ENCODE assay signal across 9 cellular contexts in the genomic region with DNA sequence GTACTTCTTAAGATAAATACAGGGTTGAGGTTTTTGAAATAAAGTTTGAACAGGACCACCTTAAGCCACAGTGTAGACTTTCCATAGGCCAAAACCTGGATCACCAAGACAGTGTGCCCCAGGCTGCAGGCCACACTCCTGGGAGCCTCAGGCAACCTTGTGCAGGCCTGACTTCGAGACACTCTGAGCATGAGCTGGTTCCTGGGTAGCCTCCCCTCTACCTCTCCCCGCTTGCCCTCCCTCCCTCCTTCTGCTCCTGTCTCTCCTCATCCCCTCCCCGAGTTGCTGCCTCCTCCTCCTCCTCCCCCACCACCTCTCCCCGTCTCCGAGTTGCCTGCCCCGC. TPM values are rescaled to one million over a fixed set of nuclear protein-coding genes. Genes with fewer than 3 reads are reported as not detected.
DNase-seq lines count a peak whose midpoint lies in the region; ATAC-seq and TF ChIP-seq lines count a peak whose summit lies in the region.
"Had no signal": no experiment of that assay in that cellular context is flagged by ENCODE, and none has a peak within 500 bp of the region (broad histone marks: within the 10 kb centered on the region; RNA-seq: fewer than 3 reads in every experiment).

No MANE protein-coding gene starts in this region.

- CTCF ChIA-PET in CD8-positive, alpha-beta T cell (lab: Charles Lee), result no interaction called here

- no peaks in the 10 kb centered on the region for H3K27me3 ChIP-seq in CD8-positive, alpha-beta T cell (ENCODE audit: insufficient read depth, low read length)
- no peaks in the 10 kb centered on the region for H3K27me3 ChIP-seq in transverse colon

- peaks cover 12% of the 10 kb centered on the region for H3K4me1 Mint-ChIP-seq in CD8-positive, alpha-beta T cell (ENCODE audit: low read depth)

- peak overlapping the region; percentile 32 for H3K27ac Mint-ChIP-seq in CD8-positive, alpha-beta T cell
- no peak overlapping the region for H3K27ac Mint-ChIP-seq in activated naive CD4-positive, alpha-beta T cell treated with anti-CD3 and anti-CD28 coated beads, Interleukin-2, amount 50 U/mL, for 72 hours

- TF ChIP-seq EP300 in transverse colon (IDR thresholded peaks at IDR 0.05; ENCODE audit: low read depth), result no peak

- H3K4me3 Mint-ChIP-seq in CD8-positive, alpha-beta T cell, result peak overlapping the region; percentile 71

- DNase-seq in CD8-positive, alpha-beta T cell, result no peak
- no peak for DNase-seq in activated naive CD4-positive, alpha-beta T cell treated with anti-CD3 and anti-CD28 coated beads, Interleukin-2, amount 50 U/mL, for 72 hours (ENCODE audit: low spot score in 2 of 2)
- no peak for DNase-seq in left lobe of liver (ENCODE audit: low spot score)
- DNase-seq in transverse colon, result no peak
- no peak for DNase-seq in KBM-7
- DNase-seq in T-helper 9 cell, result no peak

- no peaks in the 10 kb centered on the region for H3K36me3 ChIP-seq in CD8-positive, alpha-beta T cell (ENCODE audit: insufficient read depth, low read length)
- H3K36me3 ChIP-seq in transverse colon, result no peaks in the 10 kb centered on the region

- intact Hi-C loops in CD8-positive, alpha-beta T cell (cut with DNase I, micrococcal nuclease), result loop anchor here (1.0 to 5.0 kb wide), 5 partner anchors 9 to 620 kb away; a partner anchor contains a TSS
- intact Hi-C loops in transverse colon (cut with DNase I; ENCODE audit: low total_unique reads), result loop anchor here (2.0 kb wide), 1 partner anchor 27 kb away; no protein-coding TSS in a partner anchor

- H3K36me3 Mint-ChIP-seq in CD8-positive, alpha-beta T cell, result no peaks in the 10 kb centered on the region
- H3K36me3 Mint-ChIP-seq in activated naive CD4-positive, alpha-beta T cell treated with anti-CD3 and anti-CD28 coated beads, Interleukin-2, amount 50 U/mL, for 72 hours, result peaks cover 0 to 3% of the 10 kb centered on the region in 2 donors

- ATAC-seq in CD8-positive, alpha-beta T cell, result no peak
- peak; percentile 16 for ATAC-seq in HG02759 (IDR thresholded peaks at IDR 0.05; ENCODE audit: unreplicated experiment)
- peak; percentile 36 to 52 for ATAC-seq in activated naive CD4-positive, alpha-beta T cell treated with anti-CD3 and anti-CD28 coated beads, Interleukin-2, amount 50 U/mL, for 72 hours
- peak; percentile 22 for ATAC-seq in left lobe of liver
- ATAC-seq in HG03442 (IDR thresholded peaks at IDR 0.05; ENCODE audit: unreplicated experiment), result no peak

- 3% methylated on average over 5 of the region's 6 CpGs; no CpG with 5 or more reads in 1 of the 2 donors for WGBS in transverse colon (ENCODE audit: low coverage in 1 of 2), 2 donors

- no peaks in the 10 kb centered on the region for H3K9me3 ChIP-seq in CD8-positive, alpha-beta T cell (ENCODE audit: low read length)
- no peaks in the 10 kb centered on the region for H3K9me3 ChIP-seq in transverse colon

- POLR2A ChIA-PET in CD8-positive, alpha-beta T cell (lab: Charles Lee), result interaction anchor here (1.0 kb wide), 1 partner anchor 19 kb away, joined by 5 read pairs; no protein-coding TSS in a partner anchor

- TF ChIP-seq CTCF in CD8-positive, alpha-beta T cell (IDR thresholded peaks at IDR 0.05), result no peak
- TF ChIP-seq CTCF in transverse colon (IDR thresholded peaks at IDR 0.05), result no peak

- H3K4me3 ChIP-seq in CD8-positive, alpha-beta T cell (ENCODE audit: low read depth, low read length), result no peak overlapping the region
- H3K4me3 ChIP-seq in transverse colon, result peak overlapping the region in 3 of 4 donors; percentile 38 to 63 (median 52)

- in situ Hi-C loops in transverse colon (cut with MboI; ENCODE audit: low pct_ligation_motif_present in 1 of 4, low pct_unique_long_range_greater_than_20kb in 1 of 4, low sequenced_read_pairs in 3 of 4), result no loop called here
- in situ Hi-C loops in KBM-7 (cut with MboI; ENCODE audit: low pct_unique_long_range_greater_than_20kb, low sequenced_read_pairs), result no loop called here

- H3K4me1 ChIP-seq in CD8-positive, alpha-beta T cell (ENCODE audit: insufficient read depth, low read length), result peaks cover 5% of the 10 kb centered on the region
- H3K4me1 ChIP-seq in transverse colon, result peaks cover 9 to 50% (median 26%) of the 10 kb centered on the region in 4 donors

- H3K9me3 Mint-ChIP-seq in CD8-positive, alpha-beta T cell, result no peaks in the 10 kb centered on the region
- H3K9me3 Mint-ChIP-seq in activated naive CD4-positive, alpha-beta T cell treated with anti-CD3 and anti-CD28 coated beads, Interleukin-2, amount 50 U/mL, for 72 hours, result peaks cover 0 to 3% of the 10 kb centered on the region in 2 donors

- H3K27ac ChIP-seq in CD8-positive, alpha-beta T cell (ENCODE audit: low read depth, low read length), result no peak overlapping the region
- peak overlapping the region; percentile 85 to 90 (median 86) for H3K27ac ChIP-seq in transverse colon

- no peak for TF ChIP-seq POLR2A in transverse colon (IDR thresholded peaks at IDR 0.05)

- no peaks in the 10 kb centered on the region for H3K27me3 Mint-ChIP-seq in CD8-positive, alpha-beta T cell (ENCODE audit: low read depth)

RNA-seq across cellular contexts. Expression of a gene that starts 10.6 kb away (rescaled TPM):
- total RNA-seq in CD8-positive, alpha-beta T cell, result under 1 TPM in 1 of 2 experiments, not detected in 1; 0.33 TPM
- total RNA-seq in activated naive CD4-positive, alpha-beta T cell treated with anti-CD3 and anti-CD28 coated beads, Interleukin-2, amount 50 U/mL, for 72 hours, result not detected
- total RNA-seq in left lobe of liver (479 TPM), transverse colon (1 to 10 TPM in 2 of 4 donors, not detected in 2; 2.9 to 3.0 TPM)
- total RNA-seq: fibroblast of villous mesenchyme had no signal

RNA-seq across cellular contexts. Expression of a gene that starts 19.9 kb away (rescaled TPM):
- 100 to 1,000 TPM; 126 to 137 TPM for total RNA-seq in CD8-positive, alpha-beta T cell
- 10 to 100 TPM; 39.5 to 45.7 TPM for total RNA-seq in activated naive CD4-positive, alpha-beta T cell treated with anti-CD3 and anti-CD28 coated beads, Interleukin-2, amount 50 U/mL, for 72 hours
- total RNA-seq in left lobe of liver, result 48.9 TPM
- total RNA-seq in transverse colon, result 10 to 100 TPM; 39.4 to 95.4 (median 72.9) TPM

Comparison
In these comparisons a context has a peak if more than half of its experiments do, and no peak if none do; other contexts are left out.
1. ATAC-seq: peak in HG02759 (single experiment), activated naive CD4-positive, alpha-beta T cell treated with anti-CD3 and anti-CD28 coated beads, Interleukin-2, amount 50 U/mL, for 72 hours (2 of 2) and left lobe of liver (single experiment); none in CD8-positive, alpha-beta T cell (single experiment) and HG03442 (single experiment).
2. RNA of a gene that starts 10.6 kb away (total RNA-seq): 479 TPM in left lobe of liver (single experiment); 2.9 to 3.0 TPM in transverse colon, 0.33 TPM in CD8-positive, alpha-beta T cell and not detected in activated naive CD4-positive, alpha-beta T cell treated with anti-CD3 and anti-CD28 coated beads, Interleukin-2, amount 50 U/mL, for 72 hours; every median in the first group is over 100 times any median in the second.